8 cellular contexts compared by ENCODE assay signal in the genomic region with DNA sequence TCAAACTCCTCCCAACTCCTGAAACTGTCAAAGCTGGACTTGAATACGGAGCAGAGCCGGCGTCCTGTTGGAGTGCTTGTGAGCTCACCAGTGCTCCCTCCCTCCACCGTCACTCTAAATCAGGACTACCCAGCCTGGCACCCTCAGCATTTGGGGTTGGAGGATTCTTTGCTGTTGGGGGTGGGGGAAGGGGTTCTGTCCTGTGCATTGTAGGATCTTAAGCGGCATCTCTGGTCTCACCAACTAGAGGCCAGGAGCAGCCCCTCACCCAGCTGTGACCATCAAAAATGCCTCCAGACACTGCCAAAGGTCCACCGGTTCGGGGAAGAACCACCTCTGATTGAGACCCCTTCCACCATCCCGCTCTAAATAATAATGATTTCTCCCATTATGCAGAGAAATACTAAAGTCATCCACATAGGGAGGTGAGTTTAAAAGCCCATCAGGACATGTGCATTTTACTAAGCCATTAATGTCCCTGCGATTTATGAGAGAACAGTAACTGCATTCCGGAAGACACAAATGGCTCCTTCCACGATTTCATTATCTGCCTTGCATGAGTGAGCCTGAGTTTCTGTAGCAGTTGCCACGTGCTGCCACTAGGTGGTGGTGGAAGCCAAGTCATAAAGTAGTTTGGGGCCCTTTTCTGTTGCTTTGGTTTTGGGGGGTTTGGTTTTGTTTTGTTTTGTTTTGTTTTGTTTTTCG. TPM values are rescaled to one million over a fixed set of nuclear protein-coding genes. Genes with fewer than 3 reads are reported as not detected.
DNase-seq lines count a peak whose midpoint lies in the region; ATAC-seq lines count a peak whose summit lies in the region.

No MANE protein-coding gene starts in this region.

- H2BK15ac ChIP-seq in mesenchymal stem cell (ENCODE audit: low read depth, poor library complexity, severe bottlenecking) = no peak overlapping the region

- H3K4me3 ChIP-seq in mesenchymal stem cell (ENCODE audit: insufficient read depth in 1 of 2, low read depth in 1 of 2, low read length in 2 of 2) = peak overlapping the region in 1 of 2 experiments; percentile 64

- no peaks in the 10 kb centered on the region for H3K36me3 ChIP-seq in mesenchymal stem cell (ENCODE audit: control insufficient read depth in 1 of 2, insufficient read depth in 2 of 2, low read depth in 1 of 2, low read length in 2 of 2)

- no peak overlapping the region for H3K4ac ChIP-seq in mesenchymal stem cell (ENCODE audit: low read depth in 1 of 2, low read length in 2 of 2)

- no peaks in the 10 kb centered on the region for H3K4me1 ChIP-seq in mesenchymal stem cell (ENCODE audit: control insufficient read depth, insufficient read depth, low read depth, low read length)

- H2BK120ac ChIP-seq in mesenchymal stem cell (ENCODE audit: low read depth, low read length) = no peak overlapping the region

- no peak overlapping the region for H3K18ac ChIP-seq in mesenchymal stem cell (ENCODE audit: low read depth in 1 of 2, low read length in 2 of 2)

- H2AFZ ChIP-seq in mesenchymal stem cell (ENCODE audit: low read depth, low read length) = no peak overlapping the region

- no peak for ATAC-seq in GM21423 (IDR thresholded peaks at IDR 0.05; ENCODE audit: unreplicated experiment)

- no peaks in the 10 kb centered on the region for H3K27me3 ChIP-seq in mesenchymal stem cell (ENCODE audit: control insufficient read depth in 1 of 2, insufficient read depth in 1 of 2, low read length in 2 of 2)

- no peak overlapping the region for H4K8ac ChIP-seq in mesenchymal stem cell (ENCODE audit: low read length)

- H2BK12ac ChIP-seq in mesenchymal stem cell (ENCODE audit: low read length in 2 of 2) = no peak overlapping the region

- H3K79me1 ChIP-seq in mesenchymal stem cell (replicated peaks; ENCODE audit: low read length, poor library complexity, severe bottlenecking) = no peaks in the 10 kb centered on the region

- no peak overlapping the region for H3K23ac ChIP-seq in mesenchymal stem cell (ENCODE audit: low read length in 2 of 2)

- H4K91ac ChIP-seq in mesenchymal stem cell (ENCODE audit: low read length) = no peak overlapping the region

- no peak overlapping the region for H3K4me2 ChIP-seq in mesenchymal stem cell (ENCODE audit: low read length, poor library complexity, severe bottlenecking)

- peak; percentile 25 for DNase-seq in NK-92 treated with Interleukin-12 subunit alpha and Interleukin-12 subunit beta, amount 100 ng/mL, for 24 hours (lab: John Stamatoyannopoulos, UW)
- DNase-seq in NK-92 (lab: John Stamatoyannopoulos, UW; ENCODE audit: unreplicated experiment) (no peak), NCI-H2227 treated with DMSO at 0.1 percent for 48 hours (lab: John Stamatoyannopoulos, UW) (peak; percentile 90), mesenchymal stem cell (peak; percentile 22)
- DNase-seq in activated CD4-positive, alpha-beta T cell treated with anti-CD3 and anti-CD28 coated beads, Interleukin-2, amount 50 U/mL, for 4 hours = peak; percentile 46 to 51
- peak; percentile 39 for DNase-seq in effector CD4-positive, alpha-beta T cell
- peak; percentile 26 to 43 for DNase-seq in stimulated activated CD8-positive, alpha-beta memory T cell treated with anti-CD3 and anti-CD28 coated beads, Interleukin-15, amount 100 ng/mL, for 4 hours (ENCODE audit: low read depth in 2 of 2)

- H3K27ac ChIP-seq in mesenchymal stem cell (ENCODE audit: low read length, poor library complexity, severe bottlenecking) = no peak overlapping the region

- peaks cover 12% of the 10 kb centered on the region for H3K9me3 ChIP-seq in mesenchymal stem cell (ENCODE audit: control insufficient read depth, low read length)

- no peak overlapping the region for H2BK5ac ChIP-seq in mesenchymal stem cell (ENCODE audit: low read depth, low read length, poor library complexity, severe bottlenecking)

- peak overlapping the region; percentile 83 for H3K9ac ChIP-seq in mesenchymal stem cell (ENCODE audit: low read length)

- H2AK5ac ChIP-seq in mesenchymal stem cell (ENCODE audit: low read length, severe bottlenecking) = no peak overlapping the region

- no peak overlapping the region for H3K14ac ChIP-seq in mesenchymal stem cell (ENCODE audit: low read length in 2 of 2)

- 66% methylated on average over 11 of the region's 13 CpGs for WGBS in mesenchymal stem cell

RNA-seq across cellular contexts. Expression of a gene that starts 16.1 kb away (rescaled TPM):
- polyA plus RNA-seq in mesenchymal stem cell (2013, experiment 1 of 2) = not detected
- polyA plus RNA-seq in mesenchymal stem cell (2013, experiment 2 of 2) = not detected

RNA-seq across cellular contexts. Expression of a gene that starts 41.3 kb away (rescaled TPM):
- polyA plus RNA-seq in mesenchymal stem cell (2013, experiment 1 of 2) = not detected
- polyA plus RNA-seq in mesenchymal stem cell (2013, experiment 2 of 2) = not detected
